Comparison of ENCODE assay signal across 12 cellular contexts in the genomic region with DNA sequence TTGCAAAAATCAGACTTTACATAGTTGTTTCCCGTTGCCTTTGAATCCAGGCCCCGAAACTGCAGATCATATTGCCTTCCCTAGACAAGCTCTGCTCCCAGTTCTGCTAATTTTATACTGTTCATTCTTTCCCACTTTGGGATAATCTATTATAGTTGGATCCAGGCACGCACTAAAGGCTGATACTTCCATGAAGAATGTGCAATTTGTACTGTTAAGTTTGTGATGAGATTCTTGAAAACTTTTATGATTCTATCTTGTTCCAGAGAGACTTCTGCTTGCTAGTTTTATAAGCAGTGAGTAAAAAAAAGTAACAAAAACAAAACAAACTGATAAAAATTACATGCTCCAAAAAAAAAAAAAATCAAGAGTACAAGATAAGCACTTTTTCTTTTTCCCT.
DNase-seq lines count a peak whose midpoint lies in the region; ATAC-seq and TF ChIP-seq lines count a peak whose summit lies in the region.
"Had no signal": no experiment of that assay in that cellular context is flagged by ENCODE, and none has a peak within 500 bp of the region (broad histone marks: within the 10 kb centered on the region; RNA-seq: fewer than 3 reads in every experiment).

No MANE protein-coding gene starts in this region.

- H3K4me1 ChIP-seq in muscle layer of colon (ENCODE audit: insufficient read depth, low read length) (peaks cover 8% of the 10 kb centered on the region), endodermal cell (ENCODE audit: control insufficient read depth, insufficient read depth, low read length) (no peaks in the 10 kb centered on the region)

- H3K9ac ChIP-seq in muscle layer of colon (ENCODE audit: low read length) = no peak overlapping the region
- no peak overlapping the region for H3K9ac ChIP-seq in endodermal cell (ENCODE audit: extremely low read depth, low read length, poor library complexity, severe bottlenecking)

- 89 to 90% methylated on average over 3 of the region's 3 CpGs for WGBS in endodermal cell (ENCODE audit: insufficient coverage in 1 of 2, insufficient read length in 1 of 2), 2 experiments

- H3K27ac Mint-ChIP-seq in HFFc6 = peak overlapping the region; percentile 86
- no peak overlapping the region for H3K27ac Mint-ChIP-seq in endodermal cell

- DNase-seq in AG08395 (ENCODE audit: low spot score) (peak; percentile 30), HFFc6 (peak; percentile 74), choroid plexus epithelial cell (ENCODE audit: low read depth) (peak; percentile 39), endodermal cell (no peak), nucleus accumbens (lab: John Stamatoyannopoulos, UW) (no peak), Kasumi-1 (lab: John Stamatoyannopoulos, UW) (no peak)
- DNase-seq: activated CD4-positive, CD25-positive, alpha-beta regulatory T cell; head of caudate nucleus; NCI-H1105 had no signal

- H3K27me3 ChIP-seq in muscle layer of colon (ENCODE audit: control insufficient read depth in 1 of 2, insufficient read depth in 2 of 2, low read length in 2 of 2) (no peaks in the 10 kb centered on the region), endodermal cell (ENCODE audit: control insufficient read depth, insufficient read depth, low read length, poor library complexity, severe bottlenecking) (no peaks in the 10 kb centered on the region)

- peak overlapping the region; percentile 10 for H3K27ac ChIP-seq in muscle layer of colon (ENCODE audit: low read depth, low read length)
- H3K27ac ChIP-seq in endodermal cell (ENCODE audit: low read depth, low read length) = no peak overlapping the region

- no peak for ATAC-seq in GM18907 (IDR thresholded peaks at IDR 0.05; ENCODE audit: unreplicated experiment)

- H3K9me3 ChIP-seq in muscle layer of colon (ENCODE audit: low read length) = no peaks in the 10 kb centered on the region
- no peaks in the 10 kb centered on the region for H3K9me3 ChIP-seq in endodermal cell (ENCODE audit: control insufficient read depth, low read length)

- no peak for TF ChIP-seq CTCF in HFFc6 (IDR thresholded peaks at IDR 0.05)
- TF ChIP-seq CTCF in choroid plexus epithelial cell (conservative IDR thresholded peaks at IDR 0.05; ENCODE audit: low read depth, low read length) = no peak
- no peak for TF ChIP-seq CTCF in endodermal cell (conservative IDR thresholded peaks at IDR 0.05)

- no peaks in the 10 kb centered on the region for H3K9me3 Mint-ChIP-seq in HFFc6
- H3K9me3 Mint-ChIP-seq in endodermal cell = no peaks in the 10 kb centered on the region
- H3K9me3 Mint-ChIP-seq: memory B cell had no signal

- H3K27me3 Mint-ChIP-seq in HFFc6 (ENCODE audit: insufficient read depth) (no peaks in the 10 kb centered on the region), endodermal cell (ENCODE audit: insufficient read depth) (no peaks in the 10 kb centered on the region)
- H3K27me3 Mint-ChIP-seq: memory B cell had no signal

- H3K36me3 ChIP-seq in muscle layer of colon (ENCODE audit: insufficient read depth, low read length) (no peaks in the 10 kb centered on the region), endodermal cell (ENCODE audit: control insufficient read depth, insufficient read depth, low read length) (no peaks in the 10 kb centered on the region)

- peaks cover 68% of the 10 kb centered on the region for H3K4me1 Mint-ChIP-seq in HFFc6 (ENCODE audit: low read depth)
- H3K4me1 Mint-ChIP-seq in endodermal cell = peaks cover 12% of the 10 kb centered on the region

- peak overlapping the region; percentile 73 for H3K4me3 Mint-ChIP-seq in HFFc6
- no peak overlapping the region for H3K4me3 Mint-ChIP-seq in endodermal cell
- H3K4me3 Mint-ChIP-seq: memory B cell had no signal

- H3K36me3 Mint-ChIP-seq in HFFc6 (ENCODE audit: low read depth) = no peaks in the 10 kb centered on the region
- no peaks in the 10 kb centered on the region for H3K36me3 Mint-ChIP-seq in endodermal cell (ENCODE audit: low read depth)

- no peak overlapping the region for H3K4me3 ChIP-seq in choroid plexus epithelial cell (ENCODE audit: low read depth, low read length)
- H3K4me3 ChIP-seq in muscle layer of colon (ENCODE audit: low read depth in 1 of 2, low read length in 2 of 2) = no peak overlapping the region
- H3K4me3 ChIP-seq in endodermal cell (ENCODE audit: low read length) = no peak overlapping the region

Comparison
In these comparisons a context has a peak if more than half of its experiments do, and no peak if none do; other contexts are left out.
1. DNase-seq: peak in AG08395 (single experiment), HFFc6 (single experiment) and choroid plexus epithelial cell (single experiment); none in endodermal cell (single experiment), nucleus accumbens (0 of 56) and Kasumi-1 (0 of 2).